In the genomic region with DNA sequence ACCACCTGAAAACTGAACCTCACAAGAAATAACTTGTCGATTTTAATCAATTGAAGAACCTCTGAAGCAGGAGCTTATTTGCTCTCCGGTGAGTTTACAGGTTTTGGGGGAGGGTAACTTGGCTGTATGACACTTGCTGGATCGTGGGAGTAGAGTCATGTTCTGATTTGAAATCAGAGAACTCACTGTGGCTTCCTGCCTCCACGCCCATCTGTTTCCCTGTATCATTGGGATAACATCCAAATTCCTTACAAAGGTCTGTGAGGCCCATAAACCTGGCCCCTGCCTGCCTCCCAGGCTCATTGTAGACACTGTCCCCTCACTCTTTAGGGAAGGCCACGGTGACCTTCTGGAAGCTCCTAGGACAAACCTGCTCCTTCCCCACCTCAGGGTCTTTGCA, we compare ENCODE assay signal across 11 cellular contexts. TPM values are rescaled to one million over a fixed set of nuclear protein-coding genes. Genes with fewer than 3 reads are reported as not detected.
DNase-seq lines count a peak whose midpoint lies in the region; ATAC-seq and TF ChIP-seq lines count a peak whose summit lies in the region.
"Had no signal": no experiment of that assay in that cellular context is flagged by ENCODE, and none has a peak within 500 bp of the region (broad histone marks: within the 10 kb centered on the region; RNA-seq: fewer than 3 reads in every experiment).

No MANE protein-coding gene starts in this region.

- TF ChIP-seq CTCF in Calu3 (IDR thresholded peaks at IDR 0.05; ENCODE audit: unreplicated experiment): no peak

- intact Hi-C loops in Calu3 (cut with micrococcal nuclease; ENCODE audit: unreplicated experiment): no loop called here

- peak overlapping the region; percentile 38 for H3K27ac Mint-ChIP-seq in Calu3 (ENCODE audit: unreplicated experiment)
- peak overlapping the region; percentile 71 for H3K27ac Mint-ChIP-seq in activated naive CD8-positive, alpha-beta T cell treated with anti-CD3 and anti-CD28 coated beads for 36 hours

- BruUV-seq in Calu3 (replicated peaks; lab: Mats Ljungman, UMichigan): no TSS peak

- ATAC-seq in GM19467 (IDR thresholded peaks at IDR 0.05; ENCODE audit: unreplicated experiment) (no peak), left lobe of liver (no peak)

- CTCF ChIA-PET in Calu3 (lab: Charles Lee): no interaction called here

- H3K4me1 Mint-ChIP-seq in Calu3 (ENCODE audit: low read depth, unreplicated experiment): peaks cover 33% of the 10 kb centered on the region
- H3K4me1 Mint-ChIP-seq in activated naive CD8-positive, alpha-beta T cell treated with anti-CD3 and anti-CD28 coated beads for 36 hours: peaks cover 35% of the 10 kb centered on the region

- no peaks in the 10 kb centered on the region for H3K27me3 Mint-ChIP-seq in Calu3 (ENCODE audit: unreplicated experiment)
- peaks cover 5% of the 10 kb centered on the region for H3K27me3 Mint-ChIP-seq in activated naive CD8-positive, alpha-beta T cell treated with anti-CD3 and anti-CD28 coated beads for 36 hours

- H3K36me3 Mint-ChIP-seq in Calu3 (ENCODE audit: insufficient read depth, unreplicated experiment): peaks cover 5% of the 10 kb centered on the region
- H3K36me3 Mint-ChIP-seq in activated naive CD8-positive, alpha-beta T cell treated with anti-CD3 and anti-CD28 coated beads for 36 hours: peaks cover 11% of the 10 kb centered on the region

- DNase-seq in Calu3: no peak
- peak; percentile 68 for DNase-seq in HT1080 (ENCODE audit: low read depth)
- DNase-seq in activated naive CD8-positive, alpha-beta T cell treated with anti-CD3 and anti-CD28 coated beads for 36 hours: no peak
- DNase-seq in left kidney (ENCODE audit: low read depth, low spot score): peak; percentile 31
- no peak for DNase-seq in NCI-H446 (lab: John Stamatoyannopoulos, UW)
- no peak for DNase-seq in left lobe of liver (ENCODE audit: low spot score)
- no peak for DNase-seq in epidermal melanocyte (ENCODE audit: insufficient read length, low spot score)
- DNase-seq: activated CD8-positive, alpha-beta memory T cell treated with anti-CD3 and anti-CD28 coated beads, Interleukin-2, amount 50 U/mL, for 48 hours; DMS79; Kasumi-1 had no signal

- no peak overlapping the region for H3K4me3 Mint-ChIP-seq in Calu3 (ENCODE audit: low read depth, unreplicated experiment)
- H3K4me3 Mint-ChIP-seq in activated naive CD8-positive, alpha-beta T cell treated with anti-CD3 and anti-CD28 coated beads for 36 hours: no peak overlapping the region

- H3K9me3 Mint-ChIP-seq in Calu3 (ENCODE audit: low read depth, unreplicated experiment): no peaks in the 10 kb centered on the region
- H3K9me3 Mint-ChIP-seq in activated naive CD8-positive, alpha-beta T cell treated with anti-CD3 and anti-CD28 coated beads for 36 hours: peaks cover 4% of the 10 kb centered on the region

RNA-seq across cellular contexts. Expression of gene C17orf67, which starts 48.3 kb away (rescaled TPM):
- total RNA-seq in Calu3 (2022) (4.6 and 5.9 TPM in 2 replicates), left lobe of liver (1.9 TPM)
- 1.3 and 1.6 TPM in 2 replicates for total RNA-seq in HT1080 (2014; rRNA removed; shearing (Covaris generic))
- polyA plus RNA-seq in HT1080 (2015; cell fraction: cytosol; rRNA removed): 0.46 and 1.4 TPM in 2 replicates
- 0.79 and 2.3 TPM in 2 replicates for polyA plus RNA-seq in HT1080 (2015; cell fraction: nucleus; rRNA removed)
- total RNA-seq in activated naive CD8-positive, alpha-beta T cell treated with anti-CD3 and anti-CD28 coated beads for 36 hours: 1 to 10 TPM; 1.5 TPM

RNA-seq across cellular contexts. Expression of gene DGKE, which starts 48.6 kb away (rescaled TPM):
- 10.0 and 12.5 TPM in 2 replicates for total RNA-seq in Calu3 (2022)
- 5.4 and 6.1 TPM in 2 replicates for total RNA-seq in HT1080 (2014; rRNA removed; shearing (Covaris generic))
- 3.0 and 3.2 TPM in 2 replicates for polyA plus RNA-seq in HT1080 (2015; cell fraction: cytosol; rRNA removed)
- polyA plus RNA-seq in HT1080 (2015; cell fraction: nucleus; rRNA removed): 10.6 and 16.4 TPM in 2 replicates
- total RNA-seq in activated naive CD8-positive, alpha-beta T cell treated with anti-CD3 and anti-CD28 coated beads for 36 hours: 10 to 100 TPM; 25.8 to 27.1 TPM
- 4.0 TPM for total RNA-seq in left lobe of liver

Comparison
In these comparisons a context has a peak if more than half of its experiments do, and no peak if none do; other contexts are left out.
1. DNase-seq: peak in HT1080 (single experiment) and left kidney (single experiment); none in Calu3 (single experiment), activated naive CD8-positive, alpha-beta T cell treated with anti-CD3 and anti-CD28 coated beads for 36 hours (single experiment), NCI-H446 (0 of 2), left lobe of liver (single experiment) and epidermal melanocyte (single experiment).